1 cellular context compared by ENCODE assay signal in genomic region chr2:85561280-85562212, GRCh38.
TF ChIP-seq lines count a peak whose summit lies in the region.

GGCX (minus strand) TSS chr2:85561493; CDS start chr2:85561428, 65 bp downstream.

TF ChIP-seq in HepG2, 621 proteins besides CTCF, POLR2A, EP300 and RAD21 (continued from another document and continues in another):
- no peak for TF ChIP-seq RERE (CRISPR knock-in tag; IDR thresholded peaks at IDR 0.05; ENCODE audit: low read depth)
- TF ChIP-seq SP1 (IDR thresholded peaks at IDR 0.05), result no peak
- peak; percentile 81 for TF ChIP-seq SP1 (CRISPR knock-in tag; IDR thresholded peaks at IDR 0.05)
- no peak for TF ChIP-seq NFIC (IDR thresholded peaks at IDR 0.05; ENCODE audit: low read length)
- no peak for TF ChIP-seq BATF2 (CRISPR knock-in tag; IDR thresholded peaks at IDR 0.05)
- TF ChIP-seq NFRKB (IDR thresholded peaks at IDR 0.05), result no peak
- no peak for TF ChIP-seq PBX2 (CRISPR knock-in tag; IDR thresholded peaks at IDR 0.05)
- no peak for TF ChIP-seq SRSF4 (IDR thresholded peaks at IDR 0.05; ENCODE audit: low read depth, low read length, poor library complexity, severe bottlenecking)
- TF ChIP-seq TAF15 (IDR thresholded peaks at IDR 0.05; ENCODE audit: low read depth, low read length, poor library complexity, severe bottlenecking), result peak; percentile 80
- peak; percentile 65 for TF ChIP-seq PHF5A (CRISPR knock-in tag; IDR thresholded peaks at IDR 0.05; ENCODE audit: low read depth, unreplicated experiment)
- no peak for TF ChIP-seq SCMH1 (CRISPR knock-in tag; IDR thresholded peaks at IDR 0.05; ENCODE audit: borderline replicate concordance)
- peak; percentile 87 for TF ChIP-seq SP4 (CRISPR knock-in tag; IDR thresholded peaks at IDR 0.05)
- no peak for TF ChIP-seq WIZ (CRISPR knock-in tag; IDR thresholded peaks at IDR 0.05)
- peak; percentile 94; the same call in 1 of the 2 replicates for TF ChIP-seq SIN3A (IDR thresholded peaks at IDR 0.05; ENCODE audit: borderline replicate concordance, low read depth, low read length)
- TF ChIP-seq ZNF609 (CRISPR knock-in tag; IDR thresholded peaks at IDR 0.05; ENCODE audit: borderline replicate concordance), result peak; percentile 31
- peak; percentile 96 for TF ChIP-seq MYPOP (CRISPR knock-in tag; IDR thresholded peaks at IDR 0.05)
- TF ChIP-seq MED8 (CRISPR knock-in tag; IDR thresholded peaks at IDR 0.05; ENCODE audit: insufficient replicate concordance), result peak; percentile 87
- TF ChIP-seq CEBPG (CRISPR knock-in tag; IDR thresholded peaks at IDR 0.05), result no peak; the same call in 1 of the 2 replicates
- TF ChIP-seq RFXAP (CRISPR knock-in tag; IDR thresholded peaks at IDR 0.05; ENCODE audit: borderline replicate concordance), result peak; percentile 20; the same call in 1 of the 2 replicates
- peak; percentile 38 for TF ChIP-seq HNRNPH1 (optimal IDR thresholded peaks at IDR 0.05; ENCODE audit: low read depth, low read length)
- no peak; the same call in 1 of the 2 replicates for TF ChIP-seq ZNF552 (CRISPR knock-in tag; IDR thresholded peaks at IDR 0.05; ENCODE audit: borderline replicate concordance)
- TF ChIP-seq BHLHE40 (IDR thresholded peaks at IDR 0.05; ENCODE audit: low read length), result 0 out of 2 replicates have a peak, but pooled peaks have one; percentile 30
- peak; percentile 94 for TF ChIP-seq KLF6 (CRISPR knock-in tag; IDR thresholded peaks at IDR 0.05)
- peak; percentile 90 for TF ChIP-seq CCDC6 (CRISPR knock-in tag; IDR thresholded peaks at IDR 0.05)
- TF ChIP-seq POLR2G (IDR thresholded peaks at IDR 0.05; ENCODE audit: low read depth, low read length), result peak; percentile 100
- TF ChIP-seq ZNF124 (CRISPR knock-in tag; IDR thresholded peaks at IDR 0.05), result no peak; the same call in 1 of the 2 replicates
- no peak for TF ChIP-seq ZNF17 (CRISPR knock-in tag; IDR thresholded peaks at IDR 0.05)
- no peak for TF ChIP-seq CENPBD1 (CRISPR knock-in tag; IDR thresholded peaks at IDR 0.05; ENCODE audit: borderline replicate concordance, low read depth)
- TF ChIP-seq TSC22D2 (CRISPR knock-in tag; IDR thresholded peaks at IDR 0.05; ENCODE audit: borderline replicate concordance), result peak; percentile 69; the same call in 1 of the 2 replicates
- peak; percentile 78 for TF ChIP-seq ZSCAN31 (CRISPR knock-in tag; IDR thresholded peaks at IDR 0.05; ENCODE audit: low read depth)
- peak in 1 of 2 experiments; percentile 91; a peak in 2 of 4 replicates for TF ChIP-seq KLF16 (CRISPR knock-in tag; IDR thresholded peaks at IDR 0.05)
- peak; percentile 91 for TF ChIP-seq HNRNPLL (IDR thresholded peaks at IDR 0.05; ENCODE audit: low read depth, low read length, poor library complexity, severe bottlenecking)
- no peak for TF ChIP-seq DBP (CRISPR knock-in tag; IDR thresholded peaks at IDR 0.05; ENCODE audit: not compliant biosample characterization)
- TF ChIP-seq ZNF703 (CRISPR knock-in tag; IDR thresholded peaks at IDR 0.05; ENCODE audit: borderline replicate concordance), result no peak
- no peak for TF ChIP-seq GRHL1 (CRISPR knock-in tag; conservative IDR thresholded peaks at IDR 0.05)
- peak; percentile 75 for TF ChIP-seq ZBTB25 (CRISPR knock-in tag; IDR thresholded peaks at IDR 0.05)
- 0 out of 2 replicates have a peak, but pooled peaks have one; percentile 44 for TF ChIP-seq ATF6 (CRISPR knock-in tag; conservative IDR thresholded peaks at IDR 0.05)
- no peak; the same call in 1 of the 2 replicates for TF ChIP-seq CREBL2 (CRISPR knock-in tag; IDR thresholded peaks at IDR 0.05; ENCODE audit: borderline replicate concordance)
- peak; percentile 77 for TF ChIP-seq ZNF430 (CRISPR knock-in tag; IDR thresholded peaks at IDR 0.05)
- TF ChIP-seq CAMTA2 (CRISPR knock-in tag; IDR thresholded peaks at IDR 0.05; ENCODE audit: borderline replicate concordance), result no peak; the same call in 1 of the 2 replicates
